ENCODE assay signal across 15 cellular contexts in the genomic region with DNA sequence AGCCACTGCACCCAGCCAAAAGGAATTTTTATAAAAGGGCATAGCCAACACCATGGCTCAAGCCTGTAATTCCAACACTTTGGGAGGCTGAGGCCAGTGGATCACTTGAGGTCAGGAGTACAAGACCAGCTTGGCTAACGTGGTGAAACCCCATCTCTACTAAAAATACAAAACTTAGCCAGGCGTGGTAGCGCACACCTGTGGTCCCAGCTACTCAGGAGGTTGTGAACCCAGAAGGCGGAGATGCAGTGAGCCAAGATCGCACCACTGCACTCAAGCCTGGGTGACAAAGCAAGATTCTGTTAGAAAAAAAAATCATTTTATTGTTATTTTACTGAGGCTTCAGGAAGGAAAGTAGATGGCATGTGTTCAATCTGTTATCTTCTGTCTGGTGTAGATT. TPM values are rescaled to one million over a fixed set of nuclear protein-coding genes. Genes with fewer than 3 reads are reported as not detected.
DNase-seq lines count a peak whose midpoint lies in the region; ATAC-seq and TF ChIP-seq lines count a peak whose summit lies in the region.
"Had no signal": no experiment of that assay in that cellular context is flagged by ENCODE, and none has a peak within 500 bp of the region (broad histone marks: within the 10 kb centered on the region; RNA-seq: fewer than 3 reads in every experiment).

No MANE protein-coding gene starts in this region.

- no peaks in the 10 kb centered on the region for H3K9me3 Mint-ChIP-seq in activated CD8-positive, alpha-beta T cell treated with anti-CD3 and anti-CD28 coated beads, Interleukin-2, amount 10 ng/mL, durations not matched to agents 7 days and 5 days (ENCODE audit: insufficient read depth)
- H3K9me3 Mint-ChIP-seq: activated T-cell treated with anti-CD3 and anti-CD28 coated beads, Interleukin-2, amount 50 U/mL, for 72 hours had no signal

- H2AFZ ChIP-seq in OCI-LY7 (ENCODE audit: low read length) (peak overlapping the region; percentile 83; the same call in 1 of the 2 replicates), osteoblast (ENCODE audit: low read length) (no peak overlapping the region)

- BruUV-seq in OCI-LY7 (replicated peaks; lab: Mats Ljungman, UMichigan): no TSS peak

- no peak overlapping the region for H3K4me3 Mint-ChIP-seq in activated CD8-positive, alpha-beta T cell treated with anti-CD3 and anti-CD28 coated beads, Interleukin-2, amount 10 ng/mL, durations not matched to agents 7 days and 5 days
- H3K4me3 Mint-ChIP-seq: activated CD4-positive, alpha-beta T cell treated with anti-CD3 and anti-CD28 coated beads for 36 hours; activated T-cell treated with anti-CD3 and anti-CD28 coated beads, Interleukin-2, amount 50 U/mL, for 72 hours had no signal

- ATAC-seq in GM18858 (IDR thresholded peaks at IDR 0.05; ENCODE audit: unreplicated experiment): peak; percentile 75
- ATAC-seq in GM21423 (IDR thresholded peaks at IDR 0.05; ENCODE audit: unreplicated experiment): peak; percentile 72
- ATAC-seq in HG02943 (IDR thresholded peaks at IDR 0.05; ENCODE audit: low read depth, unreplicated experiment): peak; percentile 67
- no peak for ATAC-seq in HG03457 (IDR thresholded peaks at IDR 0.05; ENCODE audit: unreplicated experiment)
- ATAC-seq in activated CD8-positive, alpha-beta T cell treated with anti-CD3 and anti-CD28 coated beads, Interleukin-2, amount 10 ng/mL, durations not matched to agents 7 days and 5 days: no peak
- ATAC-seq in mucosa of descending colon: no peak
- ATAC-seq: activated CD4-positive, alpha-beta T cell treated with anti-CD3 and anti-CD28 coated beads for 36 hours; activated T-cell treated with anti-CD3 and anti-CD28 coated beads, Interleukin-2, amount 50 U/mL, for 72 hours had no signal

- H3K27me3 Mint-ChIP-seq in activated CD8-positive, alpha-beta T cell treated with anti-CD3 and anti-CD28 coated beads, Interleukin-2, amount 10 ng/mL, durations not matched to agents 7 days and 5 days (ENCODE audit: low read depth): no peaks in the 10 kb centered on the region
- H3K27me3 Mint-ChIP-seq: activated CD4-positive, alpha-beta T cell treated with anti-CD3 and anti-CD28 coated beads for 36 hours had no signal

- H3K27me3 ChIP-seq in osteoblast (ENCODE audit: insufficient read depth, low read length): no peaks in the 10 kb centered on the region

- H3K27ac ChIP-seq in OCI-LY7 (ENCODE audit: low read depth, low read length, poor library complexity, severe bottlenecking) (peak overlapping the region; percentile 94), osteoblast (ENCODE audit: low read depth, low read length) (no peak overlapping the region)

- H3K9me2 ChIP-seq in OCI-LY7 (ENCODE audit: insufficient read depth, low read length): no peaks in the 10 kb centered on the region

- H4K20me1 ChIP-seq in OCI-LY7 (ENCODE audit: insufficient read depth, low read length) (no peaks in the 10 kb centered on the region), osteoblast (ENCODE audit: insufficient read depth, low read length) (no peaks in the 10 kb centered on the region)

- no peaks in the 10 kb centered on the region for H3K4me1 Mint-ChIP-seq in activated CD8-positive, alpha-beta T cell treated with anti-CD3 and anti-CD28 coated beads, Interleukin-2, amount 10 ng/mL, durations not matched to agents 7 days and 5 days (ENCODE audit: low read depth)
- H3K4me1 Mint-ChIP-seq: activated CD4-positive, alpha-beta T cell treated with anti-CD3 and anti-CD28 coated beads for 36 hours had no signal

- H3K4me3 ChIP-seq in OCI-LY7 (ENCODE audit: low read depth, low read length, poor library complexity, severe bottlenecking) (peak overlapping the region; percentile 52), osteoblast (ENCODE audit: insufficient read depth, low read length) (no peak overlapping the region), mucosa of descending colon (no peak overlapping the region)

- intact Hi-C loops in OCI-LY7 (cut with micrococcal nuclease; ENCODE audit: unreplicated experiment): loop anchor here (2.0 to 10.0 kb wide), 2 partner anchors 61 to 227 kb away; no protein-coding TSS in a partner anchor
- intact Hi-C loops in mucosa of descending colon (cut with DNase I, micrococcal nuclease): no loop called here

- peak overlapping the region; percentile 74 for H3K4me2 ChIP-seq in OCI-LY7 (ENCODE audit: low read length)
- H3K4me2 ChIP-seq in osteoblast (ENCODE audit: insufficient read depth, low read length): no peak overlapping the region

- peak; percentile 89 for DNase-seq in OCI-LY7 (ENCODE audit: low spot score)
- DNase-seq in osteoblast (ENCODE audit: insufficient read length, low spot score, missing footprints): no peak
- DNase-seq in activated CD8-positive, alpha-beta T cell treated with anti-CD3 and anti-CD28 coated beads, Interleukin-2, amount 10 ng/mL, durations not matched to agents 7 days and 5 days: no peak
- DNase-seq in mucosa of descending colon: no peak
- DNase-seq: activated CD4-positive, alpha-beta T cell treated with anti-CD3 and anti-CD28 coated beads for 36 hours; activated T-cell treated with anti-CD3 and anti-CD28 coated beads, Interleukin-2, amount 50 U/mL, for 72 hours; AML-193; dermis blood vessel endothelial cell; NCI-H2029; posterior cingulate gyrus; stimulated activated naive CD4-positive, alpha-beta T cell treated with Interleukin-2 at 50 U/mL for 16 hours had no signal

- H3K4me1 ChIP-seq in OCI-LY7 (ENCODE audit: insufficient read depth, low read length, poor library complexity, severe bottlenecking) (peaks cover 82% of the 10 kb centered on the region), osteoblast (ENCODE audit: insufficient read depth, low read length) (no peaks in the 10 kb centered on the region), mucosa of descending colon (ENCODE audit: low read depth) (no peaks in the 10 kb centered on the region)

- TF ChIP-seq CTCF in OCI-LY7 (conservative IDR thresholded peaks at IDR 0.05; ENCODE audit: low read length) (no peak), osteoblast (IDR thresholded peaks at IDR 0.05; ENCODE audit: extremely low read depth, low read depth, low read length) (no peak), mucosa of descending colon (IDR thresholded peaks at IDR 0.05) (no peak)

- H3K79me2 ChIP-seq in OCI-LY7 (ENCODE audit: insufficient read depth, low read depth, low read length) (no peaks in the 10 kb centered on the region), osteoblast (ENCODE audit: insufficient read depth, low read length) (no peaks in the 10 kb centered on the region)

- CTCF ChIA-PET in OCI-LY7 (lab: Charles Lee; ENCODE audit: unreplicated experiment): interaction anchor here (0.5 kb wide), 1 partner anchor 30 kb away, joined by 3 read pairs; no protein-coding TSS in a partner anchor
- CTCF ChIA-PET in activated CD8-positive, alpha-beta T cell treated with anti-CD3 and anti-CD28 coated beads, Interleukin-2, amount 10 ng/mL, durations not matched to agents 7 days and 5 days (lab: Charles Lee): no interaction called here

- no peaks in the 10 kb centered on the region for H3K36me3 Mint-ChIP-seq in activated CD8-positive, alpha-beta T cell treated with anti-CD3 and anti-CD28 coated beads, Interleukin-2, amount 10 ng/mL, durations not matched to agents 7 days and 5 days (ENCODE audit: low read depth)

- no peaks in the 10 kb centered on the region for H3K9me3 ChIP-seq in OCI-LY7 (ENCODE audit: low read length)
- H3K9me3 ChIP-seq in osteoblast (ENCODE audit: low read depth, low read length): no peaks in the 10 kb centered on the region
- no peaks in the 10 kb centered on the region for H3K9me3 ChIP-seq in mucosa of descending colon

- no peaks in the 10 kb centered on the region for H3K36me3 ChIP-seq in OCI-LY7 (ENCODE audit: insufficient read depth, low read length)
- H3K36me3 ChIP-seq in osteoblast (ENCODE audit: insufficient read depth, low read length): no peaks in the 10 kb centered on the region
- H3K36me3 ChIP-seq in mucosa of descending colon (ENCODE audit: low read depth): no peaks in the 10 kb centered on the region

- POLR2A ChIA-PET in OCI-LY7 (lab: Charles Lee): interaction anchor here (0.6 to 1.7 kb wide), 12 partner anchors 9 to 1338 kb away, joined by 3 to 7 read pairs (median 4); a partner anchor contains a TSS
- POLR2A ChIA-PET in activated CD8-positive, alpha-beta T cell treated with anti-CD3 and anti-CD28 coated beads, Interleukin-2, amount 10 ng/mL, durations not matched to agents 7 days and 5 days (lab: Charles Lee): no interaction called here

- no peak overlapping the region for H3K27ac Mint-ChIP-seq in activated CD8-positive, alpha-beta T cell treated with anti-CD3 and anti-CD28 coated beads, Interleukin-2, amount 10 ng/mL, durations not matched to agents 7 days and 5 days
- H3K27ac Mint-ChIP-seq: activated CD4-positive, alpha-beta T cell treated with anti-CD3 and anti-CD28 coated beads for 36 hours; activated T-cell treated with anti-CD3 and anti-CD28 coated beads, Interleukin-2, amount 50 U/mL, for 72 hours had no signal

RNA-seq across cellular contexts. Expression of a gene that starts 31.3 kb away (rescaled TPM):
- 24.0 and 29.2 TPM in 2 replicates for total RNA-seq in OCI-LY7 (2014; rRNA removed; shearing (Covaris generic))
- 42.1 and 46.5 TPM in 2 replicates for total RNA-seq in OCI-LY7 (2022)
- total RNA-seq in osteoblast: 7.4 and 7.6 TPM in 2 replicates
- total RNA-seq in activated CD8-positive, alpha-beta T cell treated with anti-CD3 and anti-CD28 coated beads, Interleukin-2, amount 10 ng/mL, durations not matched to agents 7 days and 5 days: 10 to 100 TPM; 23.1 to 24.0 TPM
- 10 to 100 TPM; 28.7 to 34.1 (median 30.5) TPM for total RNA-seq in mucosa of descending colon

Comparison
In these comparisons a context has a peak if more than half of its experiments do, and no peak if none do; other contexts are left out.
1. ATAC-seq: peak in GM18858 (single experiment), GM21423 (single experiment) and HG02943 (single experiment); none in HG03457 (single experiment), activated CD8-positive, alpha-beta T cell treated with anti-CD3 and anti-CD28 coated beads, Interleukin-2, amount 10 ng/mL, durations not matched to agents 7 days and 5 days (single experiment) and mucosa of descending colon (single experiment).